10 cellular contexts compared by ENCODE assay signal in the genomic region with DNA sequence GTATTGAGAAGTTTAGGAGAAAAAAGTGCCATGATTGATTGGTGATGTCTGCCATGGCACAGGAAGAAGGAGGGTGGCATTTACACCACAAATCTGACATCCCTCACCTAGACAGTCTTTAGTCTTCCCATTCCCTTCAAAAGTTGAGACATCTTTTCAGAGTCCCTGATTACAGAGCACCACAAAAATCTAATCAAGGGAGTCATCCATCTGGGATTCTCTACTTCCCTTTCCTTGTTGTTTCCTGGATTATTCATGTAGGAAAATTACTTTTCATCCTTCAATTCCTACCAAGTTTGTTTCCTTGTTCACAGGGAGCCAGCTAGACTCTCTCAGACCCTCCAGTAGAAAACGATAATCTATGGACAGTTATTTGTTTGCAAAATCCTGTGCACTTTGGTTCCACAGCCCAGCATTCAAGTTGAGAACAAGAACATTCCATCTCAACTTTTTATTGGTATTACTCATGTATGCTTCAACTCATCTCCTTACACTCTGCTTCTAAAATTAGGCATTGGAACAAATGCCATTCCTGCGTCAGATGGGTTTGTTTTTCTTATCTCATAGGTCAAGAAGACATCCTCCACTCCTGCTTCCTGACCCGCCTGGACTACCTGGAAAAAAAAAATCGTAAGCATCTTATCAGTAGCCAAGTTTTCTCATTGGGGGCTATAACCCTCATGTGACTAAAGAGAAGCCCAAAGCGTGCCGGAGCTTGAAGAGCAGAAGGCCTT.
A peak's percentile ranks its signal among the peaks of the same experiment; 100 is the strongest.
DNase-seq lines count a peak whose midpoint lies in the region; ATAC-seq, FAIRE-seq and TF ChIP-seq lines count a peak whose summit lies in the region.
"Had no signal": no experiment of that assay in that cellular context is flagged by ENCODE, and none has a peak within 500 bp of the region (broad histone marks: within the 10 kb centered on the region; RNA-seq: fewer than 3 reads in every experiment).

No MANE protein-coding gene starts in this region.

- DNase-seq in HFF-Myc (ENCODE audit: extremely low read depth, low read depth) (peak; percentile 65), astrocyte (ENCODE audit: low read depth) (peak; percentile 81), hepatocyte (ENCODE audit: low spot score) (peak; percentile 50), thyroid gland (no peak), cerebellar nuclear complex (lab: John Stamatoyannopoulos, UW) (no peak), HK-2 (ENCODE audit: unreplicated experiment) (no peak)
- DNase-seq in activated T-cell treated with anti-CD3 and anti-CD28 coated beads, Interleukin-2, amount 50 U/mL, for 72 hours = no peak
- DNase-seq: activated CD8-positive, alpha-beta memory T cell treated with anti-CD3 and anti-CD28 coated beads for 24 hours; DMS79 treated with DMSO at 0.1 percent for 48 hours had no signal

- H4K20me1 ChIP-seq in astrocyte (ENCODE audit: insufficient read depth, low read length) = no peaks in the 10 kb centered on the region
- no peaks in the 10 kb centered on the region for H4K20me1 ChIP-seq in hepatocyte (ENCODE audit: insufficient read depth, poor library complexity, severe bottlenecking)

- H3K4me1 ChIP-seq in astrocyte (ENCODE audit: insufficient read depth, low read length) = peaks cover 27% of the 10 kb centered on the region
- peaks cover 11% of the 10 kb centered on the region for H3K4me1 ChIP-seq in hepatocyte (ENCODE audit: insufficient read depth)
- peaks cover 15 to 31% of the 10 kb centered on the region in 2 donors for H3K4me1 ChIP-seq in thyroid gland

- no peaks in the 10 kb centered on the region for H3K79me2 ChIP-seq in astrocyte (ENCODE audit: insufficient read depth, low read length)
- H3K79me2 ChIP-seq in hepatocyte = no peaks in the 10 kb centered on the region

- TF ChIP-seq CTCF in HFF-Myc (IDR thresholded peaks at IDR 0.05; ENCODE audit: low read depth, low read length, missing control alignments) (no peak), astrocyte (IDR thresholded peaks at IDR 0.05; ENCODE audit: insufficient read depth, low read depth, low read length) (no peak), hepatocyte (IDR thresholded peaks at IDR 0.05; ENCODE audit: poor library complexity) (no peak), thyroid gland (IDR thresholded peaks at IDR 0.05) (no peak)

- peak overlapping the region; percentile 21 for H3K27ac Mint-ChIP-seq in astrocyte (ENCODE audit: unreplicated experiment)
- no peak overlapping the region for H3K27ac Mint-ChIP-seq in activated T-cell treated with anti-CD3 and anti-CD28 coated beads, Interleukin-2, amount 50 U/mL, for 72 hours

- H3K4me3 ChIP-seq in HFF-Myc (replicated peaks; ENCODE audit: low read depth, low read length) (no peak overlapping the region), astrocyte (ENCODE audit: insufficient read depth, low read depth, low read length) (no peak overlapping the region), hepatocyte (no peak overlapping the region), thyroid gland (replicated peaks in 1 of 3) (no peak overlapping the region)
- H3K4me3 ChIP-seq: adrenal gland had no signal

- no peaks in the 10 kb centered on the region for H3K36me3 Mint-ChIP-seq in astrocyte (ENCODE audit: low read depth, unreplicated experiment)
- peaks cover 0 to 4% of the 10 kb centered on the region in 2 donors for H3K36me3 Mint-ChIP-seq in activated T-cell treated with anti-CD3 and anti-CD28 coated beads, Interleukin-2, amount 50 U/mL, for 72 hours (ENCODE audit: insufficient read depth in 2 of 2)

- no peaks in the 10 kb centered on the region for H3K9me2 ChIP-seq in hepatocyte (replicated peaks; ENCODE audit: insufficient read depth)

- no peaks in the 10 kb centered on the region for H3K27me3 Mint-ChIP-seq in astrocyte (ENCODE audit: low read depth, unreplicated experiment)
- no peaks in the 10 kb centered on the region for H3K27me3 Mint-ChIP-seq in activated T-cell treated with anti-CD3 and anti-CD28 coated beads, Interleukin-2, amount 50 U/mL, for 72 hours (ENCODE audit: low read depth)

- H3K27ac ChIP-seq in astrocyte (ENCODE audit: low read depth, low read length) = peak overlapping the region; percentile 46
- peak overlapping the region; percentile 86 for H3K27ac ChIP-seq in hepatocyte
- H3K27ac ChIP-seq in thyroid gland = peak overlapping the region in 2 of 3 donors; percentile 4 to 37

- no peak for TF ChIP-seq POLR2A in thyroid gland (IDR thresholded peaks at IDR 0.05)

- H3K9ac ChIP-seq in astrocyte (ENCODE audit: low read length) = peak overlapping the region; percentile 2

- 45% methylated on average over 6 of the region's 6 CpGs for WGBS in hepatocyte (ENCODE audit: low lambda C conversion rate, missing lambda C conversion rate)
- 79 to 85% methylated on average over 6 of the region's 6 CpGs for WGBS in thyroid gland, 2 donors

- FAIRE-seq in astrocyte (lab: Jason Lieb, UNC) = peak; percentile 49

- no peak overlapping the region for H3K4me3 Mint-ChIP-seq in astrocyte (ENCODE audit: unreplicated experiment)
- no peak overlapping the region for H3K4me3 Mint-ChIP-seq in activated T-cell treated with anti-CD3 and anti-CD28 coated beads, Interleukin-2, amount 50 U/mL, for 72 hours

- intact Hi-C loops in thyroid gland (cut with DNase I) = no loop called here

- ATAC-seq in activated T-cell treated with anti-CD3 and anti-CD28 coated beads, Interleukin-2, amount 50 U/mL, for 72 hours (replicated peaks in 1 of 2) = no peak

- H3K4me1 Mint-ChIP-seq in astrocyte (ENCODE audit: low read depth, unreplicated experiment) = peaks cover 31% of the 10 kb centered on the region
- H3K4me1 Mint-ChIP-seq in activated T-cell treated with anti-CD3 and anti-CD28 coated beads, Interleukin-2, amount 50 U/mL, for 72 hours (ENCODE audit: low read depth) = peaks cover 23% of the 10 kb centered on the region

- H3K9me3 ChIP-seq in astrocyte (ENCODE audit: insufficient read depth, low read depth, low read length) = no peaks in the 10 kb centered on the region
- no peaks in the 10 kb centered on the region for H3K9me3 ChIP-seq in hepatocyte (ENCODE audit: low read depth)
- H3K9me3 ChIP-seq in thyroid gland = no peaks in the 10 kb centered on the region
- H3K9me3 ChIP-seq: adrenal gland had no signal

- H2AFZ ChIP-seq in astrocyte (ENCODE audit: low read depth, low read length) = no peak overlapping the region
- no peak overlapping the region for H2AFZ ChIP-seq in hepatocyte

- H3K9me3 Mint-ChIP-seq in astrocyte (ENCODE audit: unreplicated experiment) = peaks cover 3% of the 10 kb centered on the region
- peaks cover 2 to 3% of the 10 kb centered on the region in 2 donors for H3K9me3 Mint-ChIP-seq in activated T-cell treated with anti-CD3 and anti-CD28 coated beads, Interleukin-2, amount 50 U/mL, for 72 hours

- no peaks in the 10 kb centered on the region for H3K36me3 ChIP-seq in astrocyte (ENCODE audit: insufficient read depth, low read length)
- no peaks in the 10 kb centered on the region for H3K36me3 ChIP-seq in hepatocyte (replicated peaks; ENCODE audit: insufficient read depth, low read depth)
- H3K36me3 ChIP-seq in thyroid gland = no peaks in the 10 kb centered on the region
- H3K36me3 ChIP-seq: adrenal gland had no signal

- H3K4me2 ChIP-seq in astrocyte (ENCODE audit: low read length) = peak overlapping the region; percentile 58
- H3K4me2 ChIP-seq in hepatocyte = peak overlapping the region; percentile 0

- H3K27me3 ChIP-seq in astrocyte (ENCODE audit: insufficient read depth, low read length) (no peaks in the 10 kb centered on the region), hepatocyte (no peaks in the 10 kb centered on the region), thyroid gland (no peaks in the 10 kb centered on the region)
- H3K27me3 ChIP-seq: adrenal gland had no signal

Comparison
In these comparisons a context has a peak if more than half of its experiments do, and no peak if none do; other contexts are left out.
1. DNase-seq: peak in HFF-Myc (single experiment), astrocyte (single experiment) and hepatocyte (single experiment); none in thyroid gland (0 of 2), cerebellar nuclear complex (0 of 2), HK-2 (single experiment) and activated T-cell treated with anti-CD3 and anti-CD28 coated beads, Interleukin-2, amount 50 U/mL, for 72 hours (0 of 2).
2. H3K27ac ChIP-seq: peak in every context shown above with its lines; median percentile 86 in hepatocyte; 46 in astrocyte; 20 in thyroid gland.